1 cellular context compared by ENCODE assay signal in the genomic region with DNA sequence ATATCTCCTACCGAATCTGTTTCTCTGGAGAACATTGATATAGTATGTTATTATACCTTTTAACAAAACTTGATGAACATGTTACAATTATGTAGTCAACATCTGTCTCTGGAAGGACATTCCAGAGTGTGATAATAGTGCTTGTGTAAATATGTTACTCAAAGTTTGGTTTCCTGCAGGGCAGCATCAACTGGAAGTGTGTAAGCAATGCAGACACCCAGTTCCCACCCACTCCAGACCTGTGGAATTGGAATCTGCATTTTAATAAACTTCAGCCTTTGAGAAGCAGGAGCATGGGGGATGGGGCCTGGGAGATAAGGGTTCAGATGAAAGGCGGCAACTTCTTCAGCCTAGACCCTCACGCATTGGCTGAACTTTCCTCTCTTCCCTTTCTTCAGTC.
A peak's percentile ranks its signal among the peaks of the same experiment; 100 is the strongest.
TF ChIP-seq lines count a peak whose summit lies in the region.

No MANE protein-coding gene starts in this region.

TF ChIP-seq in endothelial cell of umbilical vein, 7 proteins besides CTCF, POLR2A, EP300 and RAD21:
- TF ChIP-seq JUN (IDR thresholded peaks at IDR 0.05; ENCODE audit: borderline replicate concordance, insufficient read depth, insufficient read length, low read depth) (no peak), EZH2 (IDR thresholded peaks at IDR 0.05; ENCODE audit: borderline replicate concordance, low read depth, low read length, severe bottlenecking) (no peak), GATA2 (IDR thresholded peaks at IDR 0.05; ENCODE audit: insufficient read depth, insufficient read length, low read depth, low read length) (peak; percentile 76), FOS (IDR thresholded peaks at IDR 0.05; ENCODE audit: borderline replicate concordance, insufficient read depth, low read length) (peak; percentile 55), POLR2AphosphoS5 (IDR thresholded peaks at IDR 0.05; ENCODE audit: insufficient read depth, low read depth, low read length) (peak; percentile 51), MAX (IDR thresholded peaks at IDR 0.05; ENCODE audit: insufficient read depth, insufficient read length) (no peak)
